8 cellular contexts compared by ENCODE assay signal in the genomic region with DNA sequence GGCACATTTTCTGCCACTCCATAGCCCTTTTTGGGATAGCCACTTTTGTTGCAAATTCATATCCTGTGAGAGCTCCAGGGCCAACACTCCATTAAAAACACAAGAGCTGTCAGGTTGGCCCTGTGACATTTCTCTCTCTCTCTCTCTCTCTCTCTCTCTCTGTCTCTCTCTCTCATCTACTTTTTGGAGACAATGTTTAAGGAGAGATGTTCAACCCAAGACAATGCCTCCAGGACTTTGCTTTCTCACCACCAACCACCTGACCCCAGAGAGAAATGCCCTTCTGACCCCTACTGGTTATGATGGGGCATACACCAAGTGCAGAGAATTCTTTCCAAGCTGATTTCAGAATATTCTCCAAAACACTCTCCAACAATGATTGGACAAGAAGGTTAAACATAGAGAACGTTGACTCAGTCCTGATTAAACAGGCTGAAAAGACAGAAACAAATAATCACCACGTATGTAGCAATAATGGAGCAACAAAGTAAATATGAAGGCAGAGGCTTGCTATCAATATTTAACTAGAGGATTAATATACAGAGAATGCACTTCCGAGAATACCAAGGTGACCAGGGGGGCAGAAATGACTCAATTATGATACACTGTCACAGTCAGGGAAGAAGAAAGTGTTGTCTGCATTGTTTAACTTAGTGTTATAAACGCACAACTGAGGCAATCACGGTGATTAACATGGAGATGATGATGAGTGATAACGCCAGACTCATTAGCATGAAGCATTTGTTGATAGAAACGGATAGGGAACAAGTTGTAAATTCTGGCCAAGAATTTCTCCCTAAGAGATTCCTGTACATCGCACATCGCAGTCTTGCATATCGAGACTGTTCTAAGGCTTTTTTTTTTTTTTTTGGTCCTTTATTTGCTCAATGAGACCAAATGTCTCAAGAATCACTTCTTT.
DNase-seq lines count a peak whose midpoint lies in the region; ATAC-seq, FAIRE-seq and TF ChIP-seq lines count a peak whose summit lies in the region.

No MANE protein-coding gene starts in this region.

- no peaks in the 10 kb centered on the region for H3K27me3 ChIP-seq in CD8-positive, alpha-beta T cell (ENCODE audit: insufficient read depth, low read length)
- no peaks in the 10 kb centered on the region for H3K27me3 ChIP-seq in bronchial epithelial cell (ENCODE audit: control insufficient read depth, insufficient read depth, low read length)
- no peaks in the 10 kb centered on the region for H3K27me3 ChIP-seq in mesendoderm (ENCODE audit: insufficient read depth, low read length, poor library complexity)

- peak; percentile 88 for FAIRE-seq in bronchial epithelial cell (lab: Jason Lieb, UNC)

- ATAC-seq in CD8-positive, alpha-beta T cell: peak; percentile 92
- ATAC-seq in GM18517 (IDR thresholded peaks at IDR 0.05; ENCODE audit: unreplicated experiment) (peak; percentile 81), HG03066 (IDR thresholded peaks at IDR 0.05; ENCODE audit: low read depth, unreplicated experiment) (peak; percentile 82)

- no peak overlapping the region for H2BK5ac ChIP-seq in mesendoderm (ENCODE audit: low read length)

- H3K23ac ChIP-seq in mesendoderm (ENCODE audit: low read length): no peak overlapping the region

- H2AK5ac ChIP-seq in mesendoderm (ENCODE audit: low read length): no peak overlapping the region

- H3K4me1 Mint-ChIP-seq in CD8-positive, alpha-beta T cell (ENCODE audit: low read depth): peaks cover 28% of the 10 kb centered on the region

- H3K79me2 ChIP-seq in mesendoderm (ENCODE audit: control insufficient read depth, insufficient read depth, low read length): no peaks in the 10 kb centered on the region

- H3K27ac ChIP-seq in CD8-positive, alpha-beta T cell (ENCODE audit: low read depth, low read length): no peak overlapping the region
- no peak overlapping the region for H3K27ac ChIP-seq in mesendoderm (ENCODE audit: low read depth, low read length)

- intact Hi-C loops in CD8-positive, alpha-beta T cell (cut with DNase I, micrococcal nuclease): loop anchor here (1.0 to 10.0 kb wide), 8 partner anchors 40 to 901 kb away; no protein-coding TSS in a partner anchor

- peak overlapping the region; percentile 25 for H3K4ac ChIP-seq in mesendoderm (ENCODE audit: low read depth, low read length)

- peak; percentile 63 for TF ChIP-seq CTCF in CD8-positive, alpha-beta T cell (IDR thresholded peaks at IDR 0.05)
- peak; percentile 76 for TF ChIP-seq CTCF in bronchial epithelial cell (IDR thresholded peaks at IDR 0.05; ENCODE audit: insufficient read depth, low read length, severe bottlenecking)

- H3K27ac Mint-ChIP-seq in CD8-positive, alpha-beta T cell: no peak overlapping the region

- H4K5ac ChIP-seq in mesendoderm (ENCODE audit: low read length): no peak overlapping the region

- peak in 2 of 7 experiments; percentile 37 to 49 for DNase-seq in CD8-positive, alpha-beta T cell
- DNase-seq in OCI-M1 (lab: John Stamatoyannopoulos, UW) (peak; percentile 50), bronchial epithelial cell (ENCODE audit: low read depth) (peak; percentile 99), mesendoderm (peak; percentile 68), NCI-H446 (lab: John Stamatoyannopoulos, UW) (no peak), NCI-H2107 treated with DMSO at 0.1 percent for 48 hours (lab: John Stamatoyannopoulos, UW; ENCODE audit: unreplicated experiment) (no peak)

- H3K4me2 ChIP-seq in mesendoderm (ENCODE audit: low read length): no peak overlapping the region

- CTCF ChIA-PET in CD8-positive, alpha-beta T cell (lab: Charles Lee): interaction anchor here (0.6 to 4.1 kb wide), 27 partner anchors 8 to 697 kb away, joined by 3 to 97 read pairs (median 4); no protein-coding TSS in a partner anchor

- no peak overlapping the region for H4K8ac ChIP-seq in mesendoderm (ENCODE audit: low read depth, low read length)

- H3K9ac ChIP-seq in mesendoderm (ENCODE audit: low read length): no peak overlapping the region

- H3K36me3 Mint-ChIP-seq in CD8-positive, alpha-beta T cell: no peaks in the 10 kb centered on the region

- no peaks in the 10 kb centered on the region for H3K36me3 ChIP-seq in CD8-positive, alpha-beta T cell (ENCODE audit: insufficient read depth, low read length)
- no peaks in the 10 kb centered on the region for H3K36me3 ChIP-seq in bronchial epithelial cell (ENCODE audit: control insufficient read depth, insufficient read depth, low read length)
- no peaks in the 10 kb centered on the region for H3K36me3 ChIP-seq in mesendoderm (ENCODE audit: control insufficient read depth, insufficient read depth, low read length)

- no peaks in the 10 kb centered on the region for H3K27me3 Mint-ChIP-seq in CD8-positive, alpha-beta T cell (ENCODE audit: low read depth)

- peaks cover 21% of the 10 kb centered on the region for H3K4me1 ChIP-seq in CD8-positive, alpha-beta T cell (ENCODE audit: insufficient read depth, low read length)
- H3K4me1 ChIP-seq in mesendoderm (ENCODE audit: control insufficient read depth, low read depth, low read length): no peaks in the 10 kb centered on the region

- no peaks in the 10 kb centered on the region for H3K79me1 ChIP-seq in mesendoderm (ENCODE audit: low read length)

- no peak overlapping the region for H3K4me3 ChIP-seq in CD8-positive, alpha-beta T cell (ENCODE audit: low read depth, low read length)
- H3K4me3 ChIP-seq in bronchial epithelial cell (ENCODE audit: low read depth, low read length) (no peak overlapping the region), mesendoderm (ENCODE audit: low read length) (no peak overlapping the region)

- H3K56ac ChIP-seq in mesendoderm (ENCODE audit: low read length): no peak overlapping the region

- H3K9me3 ChIP-seq in CD8-positive, alpha-beta T cell (ENCODE audit: low read length): no peaks in the 10 kb centered on the region

- H3K4me3 Mint-ChIP-seq in CD8-positive, alpha-beta T cell: no peak overlapping the region

- POLR2A ChIA-PET in CD8-positive, alpha-beta T cell (lab: Charles Lee): interaction anchor here (0.8 to 2.7 kb wide), 2 partner anchors 46 to 130 kb away, joined by 3 to 7 read pairs; no protein-coding TSS in a partner anchor

- no peak overlapping the region for H2BK15ac ChIP-seq in mesendoderm (replicated peaks; ENCODE audit: low read depth)

- H3K9me3 Mint-ChIP-seq in CD8-positive, alpha-beta T cell: no peaks in the 10 kb centered on the region

- WGBS in mesendoderm (ENCODE audit: extremely low coverage, insufficient coverage, low lambda C conversion rate): no CpG with 5 or more reads among the region's 10 CpGs

- H3K18ac ChIP-seq in mesendoderm (ENCODE audit: low read length): no peak overlapping the region

- H2BK120ac ChIP-seq in mesendoderm (ENCODE audit: low read depth, low read length): no peak overlapping the region

Comparison
In these comparisons a context has a peak if more than half of its experiments do, and no peak if none do; other contexts are left out.
1. DNase-seq: peak in OCI-M1 (single experiment), bronchial epithelial cell (single experiment) and mesendoderm (single experiment); none in NCI-H446 (0 of 2) and NCI-H2107 treated with DMSO at 0.1 percent for 48 hours (single experiment).
2. Peak in every context shown above with its lines, with median percentiles within 50 percentile points of each other: ATAC-seq.